In genomic region chr16:680967-681745, GRCh38 we compare ENCODE assay signal across 7 cellular contexts. TPM values are rescaled to one million over a fixed set of nuclear protein-coding genes. Genes with fewer than 3 reads are reported as not detected.
A peak's percentile ranks its signal among the peaks of the same experiment; 100 is the strongest.
DNase-seq lines count a peak whose midpoint lies in the region; FAIRE-seq and TF ChIP-seq lines count a peak whose summit lies in the region.
"Had no signal": no experiment of that assay in that cellular context is flagged by ENCODE, and none has a peak within 500 bp of the region (broad histone marks: within the 10 kb centered on the region; RNA-seq: fewer than 3 reads in every experiment).

No MANE protein-coding gene starts in this region.

- TF ChIP-seq POLR2A in GM12892 (IDR thresholded peaks at IDR 0.05; ENCODE audit: low read depth, low read length): no peak
- TF ChIP-seq POLR2A in thyroid gland (IDR thresholded peaks at IDR 0.05): no peak

- H3K36me3 ChIP-seq in thyroid gland: peaks cover 12 to 14% of the 10 kb centered on the region in 2 donors

- FAIRE-seq in GM12892 (lab: Jason Lieb, UNC) (peak; percentile 75), RCC 7860 (lab: Jason Lieb, UNC) (no peak)
- FAIRE-seq: endometrium had no signal

- H3K4me1 ChIP-seq in thyroid gland: peaks cover 30 to 49% of the 10 kb centered on the region in 2 donors

- H3K27ac ChIP-seq in thyroid gland: peak overlapping the region in 2 of 3 donors; percentile 58 to 87

- no peaks in the 10 kb centered on the region for H3K9me3 ChIP-seq in thyroid gland

- 70 to 78% methylated on average over 17 to 30 of the region's 44 CpGs for WGBS in thyroid gland, 2 donors

- intact Hi-C loops in thyroid gland (cut with DNase I): no loop called here

- TF ChIP-seq CTCF in foreskin fibroblast (IDR thresholded peaks at IDR 0.05; ENCODE audit: low read depth, low read length): no peak
- TF ChIP-seq CTCF in thyroid gland (IDR thresholded peaks at IDR 0.05): no peak

- DNase-seq in GM12892 (ENCODE audit: insufficient read length): no peak
- DNase-seq in RCC 7860 (ENCODE audit: low spot score): peak; percentile 30
- DNase-seq in foreskin fibroblast: peak; percentile 46 to 71
- peak; percentile 41 to 44 for DNase-seq in thyroid gland
- DNase-seq in NCI-H226: no peak
- DNase-seq in HuH-7.5 (ENCODE audit: low spot score): no peak

- H3K4me3 ChIP-seq in foreskin fibroblast (ENCODE audit: low read depth in 1 of 2, low read length in 2 of 2) (peak overlapping the region; percentile 67 to 83), thyroid gland (replicated peaks in 1 of 3) (peak overlapping the region; percentile 14 to 74 (median 42))

- no peaks in the 10 kb centered on the region for H3K27me3 ChIP-seq in thyroid gland

RNA-seq across cellular contexts. Expression of gene STUB1, which starts 0.9 kb away (rescaled TPM):
- polyA plus RNA-seq in GM12892 (2012; ENCODE audit: missing spikeins): 60.8 TPM
- 100 to 1,000 TPM; 134 to 206 (median 162) TPM for total RNA-seq in thyroid gland

RNA-seq across cellular contexts. Expression of gene JMJD8, which starts 3.0 kb away (rescaled TPM):
- polyA plus RNA-seq in GM12892 (2012; ENCODE audit: missing spikeins): 17.4 TPM
- 100 to 1,000 TPM in 3 of 4 donors, 10 to 100 TPM in 1; 72.8 to 156 (median 124) TPM for total RNA-seq in thyroid gland

RNA-seq across cellular contexts. Expression of gene RHBDL1, which starts 5.7 kb away (rescaled TPM):
- polyA plus RNA-seq in GM12892 (2012; ENCODE audit: missing spikeins): not detected
- total RNA-seq in thyroid gland: under 1 TPM in 3 of 4 donors, not detected in 1; 0.27 to 0.63 (median 0.56) TPM

RNA-seq across cellular contexts. Expression of gene WDR24, which starts 9.0 kb away (rescaled TPM):
- polyA plus RNA-seq in GM12892 (2012; ENCODE audit: missing spikeins): 3.3 TPM
- 10 to 100 TPM; 13.3 to 20.1 (median 17.6) TPM for total RNA-seq in thyroid gland

RNA-seq across cellular contexts. Expression of gene RHOT2, which starts 13.2 kb away (rescaled TPM):
- polyA plus RNA-seq in GM12892 (2012; ENCODE audit: missing spikeins): 40.5 TPM
- 10 to 100 TPM; 49.7 to 81.8 (median 57.6) TPM for total RNA-seq in thyroid gland

Comparison
In these comparisons a context has a peak if more than half of its experiments do, and no peak if none do; other contexts are left out.
1. DNase-seq: peak in RCC 7860 (single experiment), foreskin fibroblast (2 of 2) and thyroid gland (2 of 2); none in GM12892 (single experiment), NCI-H226 (single experiment) and HuH-7.5 (single experiment).